In genomic region chr7:134295982-134296381, GRCh38 we compare ENCODE assay signal across 5 cellular contexts. TPM values are rescaled to one million over a fixed set of nuclear protein-coding genes. Genes with fewer than 3 reads are reported as not detected.
DNase-seq lines count a peak whose midpoint lies in the region; ATAC-seq, FAIRE-seq and TF ChIP-seq lines count a peak whose summit lies in the region.
"Not testable (repeated sequence)": the region's sequence is repeated elsewhere in the genome, so short reads cannot be mapped to it uniquely, and the experiment has no call there.

No MANE protein-coding gene starts in this region.

- H3K4me2 ChIP-seq in K562 (ENCODE audit: insufficient read depth, low read length) = not testable (repeated sequence)

- ATAC-seq in K562; memory B cell (ENCODE audit: low read depth): not testable (repeated sequence)
- ATAC-seq in upper lobe of right lung = peak; percentile 81

- peak overlapping the region; percentile 74 for H3K27ac ChIP-seq in VCaP
- not testable (repeated sequence) for H3K27ac ChIP-seq in K562 (ENCODE audit: extremely low read depth, low read depth, low read length); upper lobe of right lung

- H3K4me3 ChIP-seq in K562, upper lobe of right lung: not testable (repeated sequence)

- H3K4me1 Mint-ChIP-seq in endothelial cell (ENCODE audit: unreplicated experiment) = not testable (repeated sequence)
- peaks cover 13% of the 10 kb centered on the region for H3K4me1 Mint-ChIP-seq in memory B cell

- not testable (repeated sequence) for TF ChIP-seq RAD21 in K562 (CRISPR knock-in tag; conservative IDR thresholded peaks at IDR 0.05 in 1 of 2, IDR thresholded peaks at IDR 0.05 in 1 of 2)

- peaks cover 45% of the 10 kb centered on the region for H3K36me3 ChIP-seq in K562 (ENCODE audit: control insufficient read depth, insufficient read depth, low read length)
- H3K36me3 ChIP-seq in upper lobe of right lung = peaks cover 22% of the 10 kb centered on the region

- not testable (repeated sequence) for H4K20me1 ChIP-seq in K562 (replicated peaks; ENCODE audit: control insufficient read depth, insufficient read depth, low read length)

- H3K9ac ChIP-seq in K562 (ENCODE audit: insufficient read depth in 1 of 2, low read depth in 2 of 2, low read length in 2 of 2) = not testable (repeated sequence)

- POLR2A ChIA-PET in K562 (lab: Yijun Ruan, JAX) = not testable (repeated sequence)

- not testable (repeated sequence) for H3K27me3 Mint-ChIP-seq in endothelial cell (ENCODE audit: unreplicated experiment); memory B cell

- not testable (repeated sequence) for H2AFZ ChIP-seq in K562 (ENCODE audit: low read depth, low read length)

- not testable (repeated sequence) for H3K9me3 Mint-ChIP-seq in endothelial cell (ENCODE audit: unreplicated experiment); memory B cell

- FAIRE-seq in K562 (lab: Jason Lieb, UNC) = not testable (repeated sequence)

- not testable (repeated sequence) for DNase-seq in K562 (ENCODE audit: extremely low read depth in 1 of 4, low spot score in 3 of 4); endothelial cell (ENCODE audit: low spot score); memory B cell (ENCODE audit: low spot score in 2 of 2); upper lobe of right lung

- not testable (repeated sequence) for TF ChIP-seq EP300 in K562 (IDR thresholded peaks at IDR 0.05; ENCODE audit: low read length)

- in situ Hi-C loops in K562 (cut with MboI) = not testable (repeated sequence)

- peak overlapping the region; percentile 62 for H3K4me3 Mint-ChIP-seq in endothelial cell (ENCODE audit: unreplicated experiment)
- H3K4me3 Mint-ChIP-seq in memory B cell = not testable (repeated sequence)

- H3K36me3 Mint-ChIP-seq in endothelial cell (ENCODE audit: low read depth, unreplicated experiment) (peaks cover 33% of the 10 kb centered on the region), memory B cell (peaks cover 28% of the 10 kb centered on the region)

- not testable (repeated sequence) for TF ChIP-seq POLR2A in K562 (conservative IDR thresholded peaks at IDR 0.05)

- not testable (repeated sequence) for BruUV-seq in K562 (replicated peaks; lab: Mats Ljungman, UMichigan)

- not testable (repeated sequence) for H3K9me3 ChIP-seq in K562 (replicated peaks; ENCODE audit: control insufficient read depth, insufficient read depth, low read depth, low read length); upper lobe of right lung

- not testable (repeated sequence) for H3K79me2 ChIP-seq in K562 (ENCODE audit: control insufficient read depth, insufficient read depth, low read length)

- H3K9me1 ChIP-seq in K562 (ENCODE audit: control insufficient read depth, insufficient read depth, low read length) = not testable (repeated sequence)

- intact Hi-C loops in K562 (cut with micrococcal nuclease); upper lobe of right lung (cut with DNase I): not testable (repeated sequence)

- H3K4me1 ChIP-seq in K562 (replicated peaks in 1 of 2; ENCODE audit: control insufficient read depth in 2 of 2, insufficient read depth in 2 of 2, low read length in 2 of 2); upper lobe of right lung: not testable (repeated sequence)

- not testable (repeated sequence) for TF ChIP-seq CTCF in VCaP (conservative IDR thresholded peaks at IDR 0.05); K562 (IDR thresholded peaks at IDR 0.05 in 2 of 3, conservative IDR thresholded peaks at IDR 0.05 in 1 of 3; ENCODE audit: insufficient read depth in 2 of 3, low read depth in 1 of 3, low read length in 3 of 3); endothelial cell (IDR thresholded peaks at IDR 0.05; ENCODE audit: unreplicated experiment); upper lobe of right lung (IDR thresholded peaks at IDR 0.05)

- 79% methylated on average over 7 of the region's 7 CpGs for WGBS in K562 (ENCODE audit: insufficient coverage, low coverage, missing lambda C conversion rate)

- CTCF ChIA-PET in K562 (lab: Yijun Ruan, JAX; ENCODE audit: low intra/inter-chr PET ratio) = not testable (repeated sequence)

- H3K27ac Mint-ChIP-seq in endothelial cell (ENCODE audit: unreplicated experiment) = not testable (repeated sequence)
- peak overlapping the region; percentile 1 for H3K27ac Mint-ChIP-seq in memory B cell

- not testable (repeated sequence) for H3K27me3 ChIP-seq in K562 (ENCODE audit: control insufficient read depth in 2 of 2, insufficient read depth in 2 of 2, low read length in 2 of 2); upper lobe of right lung

TF ChIP-seq in K562, 482 proteins besides CTCF, POLR2A, EP300 and RAD21:
- TF ChIP-seq USF2 (CRISPR knock-in tag; IDR thresholded peaks at IDR 0.05) = 0 out of 2 replicates have a peak, but pooled peaks have one; percentile 3

RNA-seq across cellular contexts. Expression of gene SLC35B4, which starts 20.7 kb away (rescaled TPM):
- total RNA-seq in K562 (2011; cell fraction: chromatin; rRNA removed; ENCODE audit: low replicate concordance) = 36.2 and 46.3 TPM in 2 replicates
- 20.3 and 25.4 TPM in 2 replicates for total RNA-seq in K562 (2011; cell fraction: nucleolus; rRNA removed)
- 36.7 and 64.9 TPM in 2 replicates for total RNA-seq in K562 (2011; cell fraction: nucleoplasm; rRNA removed)
- total RNA-seq in K562 (2014; rRNA removed) = 12.1 and 20.9 TPM in 2 replicates
- 17.6 and 20.0 TPM in 2 replicates for total RNA-seq in K562 (2014; rRNA removed; fragmentation: Illumina TruSeq; extraction: Trizol)
- total RNA-seq in K562 (2015; rRNA removed; fragmentation: Illumina TruSeq; extraction: Trizol) = 21.2 and 22.4 TPM in 2 replicates
- total RNA-seq in K562 (2021) = 28.0 and 28.2 TPM in 2 replicates
- polyA plus RNA-seq in K562 (2011; rRNA removed) = 29.9 and 34.9 TPM in 2 replicates
- 22.9 and 25.7 TPM in 2 replicates for polyA plus RNA-seq in K562 (2011; cell fraction: cytosol; rRNA removed)
- polyA plus RNA-seq in K562 (2011; cell fraction: nucleus; rRNA removed) = 22.4 and 26.3 TPM in 2 replicates
- polyA plus RNA-seq in K562 (2012) = 12.9 and 15.5 TPM in 2 replicates
- polyA plus RNA-seq in K562 (2014; fragmentation: Illumina TruSeq; extraction: Trizol) = 18.1 and 20.4 TPM in 2 replicates
- 1 to 10 TPM; 6.1 to 7.0 TPM for polyA plus RNA-seq in K562 (2014; fragmentation: Nextera tagmentation; extraction: Ambion mirVana)
- 10.0 and 20.4 TPM in 2 replicates for polyA plus RNA-seq in K562 (2014; rRNA removed)
- polyA minus RNA-seq in K562 (2011; rRNA and poly(A)+ RNA removed) = 46.0 and 51.7 TPM in 2 replicates
- 21.2 and 31.0 TPM in 2 replicates for polyA minus RNA-seq in K562 (2011; cell fraction: cytosol; rRNA and poly(A)+ RNA removed)
- 10.8 and 16.6 TPM in 2 replicates for polyA minus RNA-seq in K562 (2011; cell fraction: nucleus; rRNA and poly(A)+ RNA removed)
- total RNA-seq in endothelial cell (ENCODE audit: unreplicated experiment) = 34.0 TPM
- total RNA-seq in upper lobe of right lung = 12.0 TPM
